ENCODE assay signal across 14 cellular contexts in the genomic region with DNA sequence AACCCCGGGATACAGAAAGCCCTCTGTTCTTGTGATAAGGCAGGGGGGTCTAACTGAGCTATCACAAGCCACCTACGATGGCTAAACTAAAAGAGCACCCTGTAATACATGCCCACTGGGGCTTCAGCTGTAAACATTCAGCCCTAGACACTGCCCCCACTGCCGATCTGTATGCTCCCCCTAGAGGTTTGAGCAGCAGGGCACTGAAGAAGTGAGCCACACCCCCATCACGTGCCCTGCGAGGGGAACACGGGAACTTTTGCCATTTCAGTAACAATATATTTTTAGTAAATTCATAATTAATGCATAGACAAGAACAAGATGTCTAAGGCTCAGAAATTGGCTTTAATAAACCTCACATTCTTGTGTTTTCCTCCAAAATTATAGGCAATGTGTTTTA.
DNase-seq lines count a peak whose midpoint lies in the region; ATAC-seq and TF ChIP-seq lines count a peak whose summit lies in the region.
"Had no signal": no experiment of that assay in that cellular context is flagged by ENCODE, and none has a peak within 500 bp of the region (broad histone marks: within the 10 kb centered on the region; RNA-seq: fewer than 3 reads in every experiment).

No MANE protein-coding gene starts in this region.

- TF ChIP-seq POLR2A in erythroblast (IDR thresholded peaks at IDR 0.05; ENCODE audit: low read length) = no peak

- peak; percentile 16 for TF ChIP-seq CTCF in C4-2B (conservative IDR thresholded peaks at IDR 0.05)
- TF ChIP-seq CTCF in GM13976 (IDR thresholded peaks at IDR 0.05; ENCODE audit: borderline replicate concordance, control extremely low read depth, extremely low read depth, insufficient read depth, missing control alignments) = peak; percentile 13

- ATAC-seq in HG03439 (IDR thresholded peaks at IDR 0.05; ENCODE audit: unreplicated experiment) (no peak), HG02970 (IDR thresholded peaks at IDR 0.05; ENCODE audit: low FRiP score, unreplicated experiment) (no peak)
- ATAC-seq: effector memory CD8-positive, alpha-beta T cell; heart right ventricle; T-helper 17 cell had no signal

- DNase-seq in GM13976 (ENCODE audit: low spot score) (no peak), OCI-M1 (lab: John Stamatoyannopoulos, UW) (peak; percentile 47), erythroblast (lab: John Stamatoyannopoulos, UW) (peak; percentile 14 to 33), NK-92 (lab: John Stamatoyannopoulos, UW; ENCODE audit: unreplicated experiment) (no peak), activated gamma-delta T cell treated with Interleukin-2 at 50 U/mL for 16 hours (no peak)
- DNase-seq: CD4-positive, CD25-positive, alpha-beta regulatory T cell; effector memory CD8-positive, alpha-beta T cell; heart right ventricle; MM.1S; NK-92 treated with Interleukin-12 subunit alpha and Interleukin-12 subunit beta, amount 100 ng/mL, for 24 hours; T-helper 17 cell had no signal

- in situ Hi-C loops in GM13976 (cut with MboI; ENCODE audit: low sequenced_read_pairs, unreplicated experiment) = no loop called here

- H3K27ac ChIP-seq in C4-2B = no peak overlapping the region
- H3K27ac ChIP-seq: heart right ventricle had no signal

Comparison
In these comparisons a context has a peak if more than half of its experiments do, and no peak if none do; other contexts are left out.
1. DNase-seq: peak in OCI-M1 (single experiment) and erythroblast (2 of 2); none in GM13976 (single experiment), NK-92 (single experiment) and activated gamma-delta T cell treated with Interleukin-2 at 50 U/mL for 16 hours (single experiment).